Comparison of ENCODE assay signal across 21 cellular contexts in the genomic region with DNA sequence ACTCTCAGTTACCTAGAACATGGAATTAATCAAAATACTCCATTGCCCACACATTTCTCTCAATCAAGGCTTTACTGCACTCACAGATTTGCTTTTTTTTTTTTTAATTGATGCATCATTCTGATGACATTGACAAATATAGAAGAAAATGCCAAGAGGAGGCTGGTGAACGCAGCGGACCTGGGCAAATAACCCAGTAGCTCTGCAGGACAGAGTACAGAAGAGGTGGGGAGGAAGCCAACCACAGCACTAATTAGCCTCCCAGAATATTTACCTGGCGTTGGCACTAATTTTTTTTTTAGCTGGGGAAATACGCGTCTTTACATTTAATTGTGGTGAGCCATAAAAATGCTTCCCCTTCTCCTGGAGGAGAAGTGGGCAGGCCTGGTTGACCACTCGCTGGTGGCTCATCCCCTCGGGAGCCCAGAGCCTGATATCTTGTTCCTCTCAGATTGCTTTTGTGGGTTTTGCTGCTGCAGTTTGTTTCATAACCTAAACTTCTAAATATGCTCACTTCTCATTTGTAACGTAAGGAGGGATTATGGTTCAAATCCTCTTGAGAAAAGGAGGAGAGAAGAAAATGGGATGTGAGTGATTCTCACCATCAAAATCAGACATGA.
"Had no signal": no experiment of that assay in that cellular context is flagged by ENCODE, and none has a peak within 500 bp of the region (broad histone marks: within the 10 kb centered on the region; RNA-seq: fewer than 3 reads in every experiment).

No MANE protein-coding gene starts in this region.

- H3K27ac Mint-ChIP-seq: immature natural killer cell; memory B cell; mesothelial cell of epicardium; natural killer cell treated with Interleukin-12 subunit alpha and Interleukin-12 subunit beta and Interleukin-15 and Interleukin-18, amount 100 ng/mL, for 72 hours; neural progenitor cell had no signal

- DNase-seq: dermis blood vessel endothelial cell; erythroblast; foreskin keratinocyte; immature natural killer cell; kidney; left cardiac atrium; left ventricle myocardium inferior; lower lobe of right lung; nucleus accumbens; ovary; sigmoid colon; stimulated activated CD4-positive, alpha-beta T cell treated with anti-CD3 and anti-CD28 coated beads, Interleukin-2, amount 100 ng/mL, for 24 hours; stimulated activated CD4-positive, alpha-beta T cell treated with anti-CD3 and anti-CD28 coated beads, Interleukin-4, amount 100 ng/mL, for 4 hours; stimulated activated naive CD4-positive, alpha-beta T cell; uterus had no signal

- H3K4me3 Mint-ChIP-seq: immature natural killer cell; memory B cell; mesothelial cell of epicardium; natural killer cell treated with Interleukin-12 subunit alpha and Interleukin-12 subunit beta and Interleukin-15 and Interleukin-18, amount 100 ng/mL, for 72 hours; neural progenitor cell had no signal

- H3K27me3 Mint-ChIP-seq: memory B cell; natural killer cell treated with Interleukin-12 subunit alpha and Interleukin-12 subunit beta and Interleukin-15 and Interleukin-18, amount 100 ng/mL, for 72 hours had no signal

- H3K36me3 ChIP-seq: left ventricle myocardium inferior, lower lobe of right lung, neural progenitor cell, ovary, right atrium auricular region, sigmoid colon, uterus had no signal

- H3K4me1 Mint-ChIP-seq: immature natural killer cell, memory B cell, mesothelial cell of epicardium, neural progenitor cell had no signal

- H3K4me3 ChIP-seq: left ventricle myocardium inferior, lower lobe of right lung, neural progenitor cell, ovary, right atrium auricular region, sigmoid colon, skin epidermis, uterus had no signal

- H3K36me3 Mint-ChIP-seq: immature natural killer cell; memory B cell; mesothelial cell of epicardium; natural killer cell treated with Interleukin-12 subunit alpha and Interleukin-12 subunit beta and Interleukin-15 and Interleukin-18, amount 100 ng/mL, for 72 hours; neural progenitor cell had no signal

- H3K27me3 ChIP-seq: foreskin keratinocyte, neural progenitor cell, ovary, right atrium auricular region, sigmoid colon, uterus had no signal

- H3K4me1 ChIP-seq: foreskin keratinocyte, left ventricle myocardium inferior, lower lobe of right lung, neural progenitor cell, right atrium auricular region, sigmoid colon, uterus had no signal

- H3K9me3 Mint-ChIP-seq: memory B cell, mesothelial cell of epicardium, neural progenitor cell had no signal

- ATAC-seq: foreskin keratinocyte; left cardiac atrium; natural killer cell treated with Interleukin-12 subunit alpha and Interleukin-12 subunit beta and Interleukin-15 and Interleukin-18, amount 100 ng/mL, for 72 hours had no signal

- H3K9me3 ChIP-seq: left ventricle myocardium inferior, lower lobe of right lung, ovary, right atrium auricular region, sigmoid colon, uterus had no signal
